In the genomic region with DNA sequence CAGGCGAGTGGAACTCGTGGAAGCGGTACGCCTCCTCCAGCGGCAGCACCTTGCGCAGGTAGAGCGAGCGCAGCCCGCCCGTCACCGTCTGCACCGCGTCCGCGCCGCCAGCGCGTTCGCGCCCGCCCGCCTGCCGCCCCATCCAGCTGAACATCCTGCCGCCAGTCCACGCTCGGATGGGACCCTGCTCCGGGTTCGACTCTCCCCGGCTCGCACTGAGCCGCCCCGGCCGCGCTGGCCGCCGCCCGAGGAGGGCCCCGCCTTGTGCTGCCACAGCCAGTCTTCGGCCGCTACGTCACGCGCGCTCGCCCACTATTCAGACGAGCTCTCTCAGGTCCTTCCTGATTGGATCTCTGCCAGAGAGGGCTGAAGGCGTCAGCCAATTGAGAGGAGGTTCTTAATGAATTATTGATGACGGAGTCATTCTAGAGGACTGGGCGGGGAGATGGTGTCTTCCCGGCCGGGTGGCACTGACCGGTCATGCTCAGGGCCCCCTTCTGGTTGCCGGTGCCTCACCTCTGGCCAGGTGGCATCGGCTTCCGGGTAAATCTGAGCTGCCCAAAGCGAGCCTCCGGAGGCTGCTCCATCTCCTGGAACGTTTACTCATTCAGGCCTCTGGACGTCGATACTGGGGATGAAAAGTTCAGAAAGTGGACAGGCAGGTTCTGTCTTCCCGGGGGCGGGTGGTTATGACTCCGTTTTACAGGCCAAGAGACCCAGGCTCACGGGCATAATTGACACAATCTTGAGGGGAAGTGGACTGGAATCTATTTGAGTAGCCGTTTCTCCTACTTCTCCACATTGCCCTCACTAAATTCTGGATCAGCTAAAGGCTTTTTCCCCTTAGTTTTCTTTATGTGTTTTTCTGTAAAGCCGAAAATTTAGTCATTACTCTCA, we compare ENCODE assay signal across 1 cellular context.
A peak's percentile ranks its signal among the peaks of the same experiment; 100 is the strongest.
TF ChIP-seq lines count a peak whose summit lies in the region.

A gene (minus strand): TSS at position 217 of the 897 bp plus-strand sequence. CDS start 63 bp downstream, at position 154.

TF ChIP-seq in WTC11, 78 proteins besides CTCF, POLR2A, EP300 and RAD21 (continued from another document):
- TF ChIP-seq, protein P1, sequence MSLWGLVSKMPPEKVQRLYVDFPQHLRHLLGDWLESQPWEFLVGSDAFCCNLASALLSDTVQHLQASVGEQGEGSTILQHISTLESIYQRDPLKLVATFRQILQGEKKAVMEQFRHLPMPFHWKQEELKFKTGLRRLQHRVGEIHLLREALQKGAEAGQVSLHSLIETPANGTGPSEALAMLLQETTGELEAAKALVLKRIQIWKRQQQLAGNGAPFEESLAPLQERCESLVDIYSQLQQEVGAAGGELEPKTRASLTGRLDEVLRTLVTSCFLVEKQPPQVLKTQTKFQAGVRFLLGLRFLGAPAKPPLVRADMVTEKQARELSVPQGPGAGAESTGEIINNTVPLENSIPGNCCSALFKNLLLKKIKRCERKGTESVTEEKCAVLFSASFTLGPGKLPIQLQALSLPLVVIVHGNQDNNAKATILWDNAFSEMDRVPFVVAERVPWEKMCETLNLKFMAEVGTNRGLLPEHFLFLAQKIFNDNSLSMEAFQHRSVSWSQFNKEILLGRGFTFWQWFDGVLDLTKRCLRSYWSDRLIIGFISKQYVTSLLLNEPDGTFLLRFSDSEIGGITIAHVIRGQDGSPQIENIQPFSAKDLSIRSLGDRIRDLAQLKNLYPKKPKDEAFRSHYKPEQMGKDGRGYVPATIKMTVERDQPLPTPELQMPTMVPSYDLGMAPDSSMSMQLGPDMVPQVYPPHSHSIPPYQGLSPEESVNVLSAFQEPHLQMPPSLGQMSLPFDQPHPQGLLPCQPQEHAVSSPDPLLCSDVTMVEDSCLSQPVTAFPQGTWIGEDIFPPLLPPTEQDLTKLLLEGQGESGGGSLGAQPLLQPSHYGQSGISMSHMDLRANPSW (CRISPR knock-in tag; conservative IDR thresholded peaks at IDR 0.05; ENCODE audit: low read depth): no peak
- TF ChIP-seq JUN (CRISPR knock-in tag; IDR thresholded peaks at IDR 0.05): 0 out of 2 replicates have a peak, but pooled peaks have one; percentile 80
- TF ChIP-seq ZNF416 (CRISPR knock-in tag; IDR thresholded peaks at IDR 0.05): 0 out of 2 replicates have a peak, but pooled peaks have one; percentile 9
